23 cellular contexts compared by ENCODE assay signal in genomic region chr18:44643004-44643403, GRCh38.
"Had no signal": no experiment of that assay in that cellular context is flagged by ENCODE, and none has a peak within 500 bp of the region (broad histone marks: within the 10 kb centered on the region; RNA-seq: fewer than 3 reads in every experiment).

No MANE protein-coding gene starts in this region.

- H3K4me3 ChIP-seq: coronary artery, dorsolateral prefrontal cortex, esophagus squamous epithelium, gastroesophageal sphincter, heart left ventricle, hepatocyte, left lung, lower lobe of right lung, mucosa of descending colon had no signal

- DNase-seq: dermis blood vessel endothelial cell; dorsolateral prefrontal cortex; effector CD8-positive, alpha-beta T cell; effector memory CD8-positive, alpha-beta T cell; endodermal cell; esophagus squamous epithelium; foreskin fibroblast; heart left ventricle; hypothalamus; immature natural killer cell; islet precursor cell; left cardiac atrium; left lung; left ventricle myocardium superior; lower lobe of right lung; mesenchymal stem cell; mucosa of descending colon; naive B cell; naive thymus-derived CD8-positive, alpha-beta T cell had no signal

- ATAC-seq: effector memory CD8-positive, alpha-beta T cell; gastroesophageal sphincter; heart left ventricle; left lung; left ventricle myocardium superior; lower lobe of right lung; mucosa of descending colon; naive thymus-derived CD8-positive, alpha-beta T cell had no signal

- H3K27ac ChIP-seq: coronary artery, dorsolateral prefrontal cortex, esophagus squamous epithelium, gastroesophageal sphincter, heart left ventricle, hepatocyte, left lung, lower lobe of right lung had no signal

- H3K9me3 Mint-ChIP-seq: effector memory CD8-positive, alpha-beta T cell; endodermal cell; immature natural killer cell; mesothelial cell of epicardium; naive B cell; naive thymus-derived CD8-positive, alpha-beta T cell had no signal

- H3K27me3 ChIP-seq: esophagus squamous epithelium, gastroesophageal sphincter, heart left ventricle, hepatocyte, left lung had no signal

- H3K4me3 Mint-ChIP-seq: effector memory CD8-positive, alpha-beta T cell; endodermal cell; immature natural killer cell; mesothelial cell of epicardium; naive B cell; naive thymus-derived CD8-positive, alpha-beta T cell had no signal

- H3K4me1 Mint-ChIP-seq: naive B cell had no signal

- H3K4me1 ChIP-seq: heart left ventricle, left lung, lower lobe of right lung had no signal

- H3K27ac Mint-ChIP-seq: effector memory CD8-positive, alpha-beta T cell; endodermal cell; immature natural killer cell; mesothelial cell of epicardium; naive B cell; naive thymus-derived CD8-positive, alpha-beta T cell had no signal

- H3K36me3 Mint-ChIP-seq: immature natural killer cell; mesothelial cell of epicardium; naive thymus-derived CD8-positive, alpha-beta T cell had no signal
